In genomic region chr5:179180061-179180460, GRCh38 we compare ENCODE assay signal across 21 cellular contexts.
DNase-seq lines count a peak whose midpoint lies in the region; ATAC-seq, FAIRE-seq and TF ChIP-seq lines count a peak whose summit lies in the region.
"Had no signal": no experiment of that assay in that cellular context is flagged by ENCODE, and none has a peak within 500 bp of the region (broad histone marks: within the 10 kb centered on the region; RNA-seq: fewer than 3 reads in every experiment).

No MANE protein-coding gene starts in this region.

- no peaks in the 10 kb centered on the region for H4K20me1 ChIP-seq in HepG2 (ENCODE audit: insufficient read depth, low read length)
- H4K20me1 ChIP-seq in osteoblast (ENCODE audit: insufficient read depth, low read length) = peaks cover 14% of the 10 kb centered on the region
- no peaks in the 10 kb centered on the region for H4K20me1 ChIP-seq in OCI-LY7 (ENCODE audit: insufficient read depth, low read length)

- H3K9me2 ChIP-seq in OCI-LY7 (ENCODE audit: insufficient read depth, low read length) = no peaks in the 10 kb centered on the region

- no peak overlapping the region for H3K9ac ChIP-seq in HepG2 (ENCODE audit: insufficient read depth, low read depth, low read length)
- H3K9ac ChIP-seq: GM23248 had no signal

- H3K9me3 ChIP-seq in RWPE2 (ENCODE audit: severe bottlenecking) (peaks cover 13% of the 10 kb centered on the region), HepG2 (ENCODE audit: low read length) (no peaks in the 10 kb centered on the region), osteoblast (ENCODE audit: low read depth, low read length) (no peaks in the 10 kb centered on the region), OCI-LY7 (ENCODE audit: low read length) (no peaks in the 10 kb centered on the region)
- H3K9me3 ChIP-seq: BE2C had no signal

- WGBS in HepG2 (ENCODE audit: low lambda C conversion rate) = 41% methylated on average over 11 of the region's 14 CpGs

- H3K79me2 ChIP-seq in HepG2 (ENCODE audit: insufficient read depth, low read length) (no peaks in the 10 kb centered on the region), osteoblast (ENCODE audit: insufficient read depth, low read length) (peaks cover 10% of the 10 kb centered on the region), OCI-LY7 (ENCODE audit: insufficient read depth, low read depth, low read length) (no peaks in the 10 kb centered on the region)

- H2AFZ ChIP-seq in HepG2 (ENCODE audit: low read length) (no peak overlapping the region), osteoblast (ENCODE audit: low read length) (no peak overlapping the region), OCI-LY7 (ENCODE audit: low read length) (no peak overlapping the region)
- H2AFZ ChIP-seq: GM23248 had no signal

- TF ChIP-seq POLR2A in HepG2 (IDR thresholded peaks at IDR 0.05; ENCODE audit: insufficient read depth in 1 of 2, low read depth in 2 of 2, low read length in 2 of 2) = no peak

- no peak for FAIRE-seq in HepG2 (lab: Jason Lieb, UNC)
- FAIRE-seq: A204.1, D721Med, G401.6, GM12891, GM18507, H54 had no signal

- H3K27me3 Mint-ChIP-seq in chondrocyte (ENCODE audit: low read depth) = peaks cover 2% of the 10 kb centered on the region

- TF ChIP-seq EP300 in HepG2 (IDR thresholded peaks at IDR 0.05; ENCODE audit: low read depth in 2 of 2, low read length in 2 of 2) = no peak
- TF ChIP-seq EP300 in HepG2 (CRISPR knock-in tag; IDR thresholded peaks at IDR 0.05; ENCODE audit: borderline replicate concordance) = no peak

- POLR2A ChIA-PET in HepG2 (lab: Yijun Ruan, JAX) (no interaction called here), OCI-LY7 (lab: Charles Lee) (no interaction called here)

- H3K4me3 ChIP-seq in RWPE2 (ENCODE audit: severe bottlenecking) = no peak overlapping the region
- H3K4me3 ChIP-seq in HepG2 (replicated peaks in 1 of 3; ENCODE audit: insufficient read depth in 1 of 3, low read depth in 2 of 3, low read length in 3 of 3) = no peak overlapping the region
- H3K4me3 ChIP-seq in osteoblast (ENCODE audit: insufficient read depth, low read length) = no peak overlapping the region
- H3K4me3 ChIP-seq in OCI-LY7 (ENCODE audit: low read depth, low read length, poor library complexity, severe bottlenecking) = no peak overlapping the region
- H3K4me3 ChIP-seq: GM23248 had no signal

- no peaks in the 10 kb centered on the region for H3K4me1 ChIP-seq in RWPE2 (ENCODE audit: insufficient read depth, poor library complexity, severe bottlenecking)
- H3K4me1 ChIP-seq in HepG2 (ENCODE audit: insufficient read depth, low read length) = peaks cover 16% of the 10 kb centered on the region
- H3K4me1 ChIP-seq in osteoblast (ENCODE audit: insufficient read depth, low read length) = no peaks in the 10 kb centered on the region
- no peaks in the 10 kb centered on the region for H3K4me1 ChIP-seq in OCI-LY7 (ENCODE audit: insufficient read depth, low read length, poor library complexity, severe bottlenecking)
- H3K4me1 ChIP-seq: BE2C had no signal

- H3K27me3 ChIP-seq in RWPE2 (ENCODE audit: insufficient read depth, poor library complexity, severe bottlenecking) (no peaks in the 10 kb centered on the region), HepG2 (ENCODE audit: control insufficient read depth in 1 of 2, insufficient read depth in 2 of 2, low read length in 2 of 2) (peaks cover 0 to 14% of the 10 kb centered on the region in 2 experiments; a peak in 3 of 5 replicates), osteoblast (ENCODE audit: insufficient read depth, low read length) (no peaks in the 10 kb centered on the region)
- H3K27me3 ChIP-seq: BE2C had no signal

- H3K4me2 ChIP-seq in HepG2 (ENCODE audit: low read depth, low read length) (no peak overlapping the region), osteoblast (ENCODE audit: insufficient read depth, low read length) (no peak overlapping the region), OCI-LY7 (ENCODE audit: low read length) (no peak overlapping the region)

- CTCF ChIA-PET in HepG2 (lab: Yijun Ruan, JAX; ENCODE audit: low intra/inter-chr PET ratio, low total read pairs) = no interaction called here
- CTCF ChIA-PET in OCI-LY7 (lab: Charles Lee; ENCODE audit: unreplicated experiment) = no interaction called here

- H3K36me3 ChIP-seq in RWPE2 (ENCODE audit: low read depth) (no peaks in the 10 kb centered on the region), HepG2 (replicated peaks in 1 of 2; ENCODE audit: control insufficient read depth in 1 of 2, insufficient read depth in 2 of 2, low read length in 2 of 2) (no peaks in the 10 kb centered on the region), osteoblast (ENCODE audit: insufficient read depth, low read length) (peaks cover 53% of the 10 kb centered on the region), OCI-LY7 (ENCODE audit: insufficient read depth, low read length) (no peaks in the 10 kb centered on the region)
- H3K36me3 ChIP-seq: BE2C had no signal

- BruUV-seq in HepG2 (replicated peaks; lab: Mats Ljungman, UMichigan) (no TSS peak), OCI-LY7 (replicated peaks; lab: Mats Ljungman, UMichigan) (no TSS peak)

- no peak overlapping the region for H3K4me3 Mint-ChIP-seq in chondrocyte (ENCODE audit: unreplicated experiment)
- H3K4me3 Mint-ChIP-seq: CD4-positive, CD25-positive, alpha-beta regulatory T cell; CD8-positive, alpha-beta memory T cell had no signal

- intact Hi-C loops in HepG2 (cut with micrococcal nuclease; ENCODE audit: unreplicated experiment) (no loop called here), OCI-LY7 (cut with micrococcal nuclease; ENCODE audit: unreplicated experiment) (no loop called here)

- H3K4me1 Mint-ChIP-seq in chondrocyte (ENCODE audit: low read depth) = no peaks in the 10 kb centered on the region
- H3K4me1 Mint-ChIP-seq: CD4-positive, CD25-positive, alpha-beta regulatory T cell had no signal

- ATAC-seq in RWPE2 (ENCODE audit: low read depth) = no peak
- no peak for ATAC-seq in HepG2

- in situ Hi-C loops in HepG2 (cut with HindIII; ENCODE audit: extremely low pct_ligation_motif_present, low pct_unique_long_range_greater_than_20kb) = no loop called here

- TF ChIP-seq CTCF in RWPE2 (IDR thresholded peaks at IDR 0.05; ENCODE audit: poor library complexity, severe bottlenecking) (no peak), chondrocyte (IDR thresholded peaks at IDR 0.05) (no peak), HepG2 (CRISPR knock-in tag; IDR thresholded peaks at IDR 0.05) (no peak), osteoblast (IDR thresholded peaks at IDR 0.05; ENCODE audit: extremely low read depth, low read depth, low read length) (no peak), OCI-LY7 (conservative IDR thresholded peaks at IDR 0.05; ENCODE audit: low read length) (no peak)

- no peak overlapping the region for H3K27ac Mint-ChIP-seq in chondrocyte (ENCODE audit: unreplicated experiment)
- H3K27ac Mint-ChIP-seq: CD4-positive, CD25-positive, alpha-beta regulatory T cell had no signal

- DNase-seq in RWPE2 (ENCODE audit: low spot score) (peak; percentile 55), chondrocyte (ENCODE audit: low spot score) (peak; percentile 55), HepG2 (ENCODE audit: low spot score) (no peak), osteoblast (ENCODE audit: insufficient read length, low spot score, missing footprints) (peak; percentile 8), mucosa of gallbladder (ENCODE audit: low spot score) (no peak), NOMO-1 (lab: John Stamatoyannopoulos, UW; ENCODE audit: unreplicated experiment in 2 of 2) (no peak), OCI-LY7 (ENCODE audit: low spot score) (no peak)
- DNase-seq: ACHN; BE2C; C1 segment of cervical spinal cord; CD4-positive, CD25-positive, alpha-beta regulatory T cell; CD8-positive, alpha-beta memory T cell; COR-L47; GM23248; HCEC 1CT had no signal

- no peak for TF ChIP-seq RAD21 in HepG2 (CRISPR knock-in tag; IDR thresholded peaks at IDR 0.05)

- peaks cover 10% of the 10 kb centered on the region for H3K9me3 Mint-ChIP-seq in chondrocyte (ENCODE audit: low read depth)

- H3K36me3 Mint-ChIP-seq in chondrocyte (ENCODE audit: low read depth) = peaks cover 16% of the 10 kb centered on the region
- H3K36me3 Mint-ChIP-seq: CD4-positive, CD25-positive, alpha-beta regulatory T cell had no signal

- H3K27ac ChIP-seq in RWPE2 (ENCODE audit: poor library complexity, severe bottlenecking) (no peak overlapping the region), HepG2 (ENCODE audit: extremely low read length, insufficient read depth, low read length) (no peak overlapping the region), osteoblast (ENCODE audit: low read depth, low read length) (no peak overlapping the region), OCI-LY7 (ENCODE audit: low read depth, low read length, poor library complexity, severe bottlenecking) (no peak overlapping the region)
- H3K27ac ChIP-seq: GM23248 had no signal

TF ChIP-seq in HepG2, 621 proteins besides CTCF, POLR2A, EP300 and RAD21:
- TF ChIP-seq ZBTB33 (CRISPR knock-in tag; IDR thresholded peaks at IDR 0.05) (0 out of 2 replicates have a peak, but pooled peaks have one; percentile 16), EHMT2 (IDR thresholded peaks at IDR 0.05; ENCODE audit: borderline replicate concordance, low read depth, low read length) (no peak)
- TF ChIP-seq, protein P1, sequence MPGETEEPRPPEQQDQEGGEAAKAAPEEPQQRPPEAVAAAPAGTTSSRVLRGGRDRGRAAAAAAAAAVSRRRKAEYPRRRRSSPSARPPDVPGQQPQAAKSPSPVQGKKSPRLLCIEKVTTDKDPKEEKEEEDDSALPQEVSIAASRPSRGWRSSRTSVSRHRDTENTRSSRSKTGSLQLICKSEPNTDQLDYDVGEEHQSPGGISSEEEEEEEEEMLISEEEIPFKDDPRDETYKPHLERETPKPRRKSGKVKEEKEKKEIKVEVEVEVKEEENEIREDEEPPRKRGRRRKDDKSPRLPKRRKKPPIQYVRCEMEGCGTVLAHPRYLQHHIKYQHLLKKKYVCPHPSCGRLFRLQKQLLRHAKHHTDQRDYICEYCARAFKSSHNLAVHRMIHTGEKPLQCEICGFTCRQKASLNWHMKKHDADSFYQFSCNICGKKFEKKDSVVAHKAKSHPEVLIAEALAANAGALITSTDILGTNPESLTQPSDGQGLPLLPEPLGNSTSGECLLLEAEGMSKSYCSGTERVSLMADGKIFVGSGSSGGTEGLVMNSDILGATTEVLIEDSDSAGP (CRISPR knock-in tag; IDR thresholded peaks at IDR 0.05; ENCODE audit: borderline replicate concordance) = 0 out of 2 replicates have a peak, but pooled peaks have one; percentile 6

Comparison
In these comparisons a context has a peak if more than half of its experiments do, and no peak if none do; other contexts are left out.
1. DNase-seq: peak in RWPE2 (single experiment), chondrocyte (single experiment) and osteoblast (single experiment); none in HepG2 (single experiment), mucosa of gallbladder (single experiment), NOMO-1 (0 of 2) and OCI-LY7 (single experiment).